In genomic region chr10:103936022-103936421, GRCh38 we compare ENCODE assay signal across 23 cellular contexts. TPM values are rescaled to one million over a fixed set of nuclear protein-coding genes. Genes with fewer than 3 reads are reported as not detected.
DNase-seq lines count a peak whose midpoint lies in the region; ATAC-seq and TF ChIP-seq lines count a peak whose summit lies in the region.
"Had no signal": no experiment of that assay in that cellular context is flagged by ENCODE, and none has a peak within 500 bp of the region (broad histone marks: within the 10 kb centered on the region; RNA-seq: fewer than 3 reads in every experiment).

No MANE protein-coding gene starts in this region.

- no peaks in the 10 kb centered on the region for H3K4me1 ChIP-seq in neuronal stem cell (ENCODE audit: control insufficient read depth in 2 of 2, insufficient read depth in 1 of 2, low read depth in 1 of 2, low read length in 2 of 2)

- DNase-seq in DMS 273 (lab: John Stamatoyannopoulos, UW; ENCODE audit: unreplicated experiment): peak; percentile 57
- no peak for DNase-seq in DMS 273 treated with DMSO at 0.1 percent for 48 hours (lab: John Stamatoyannopoulos, UW)
- peak in 47 of 61 donors; percentile 6 to 57 (median 22) for DNase-seq in caudate nucleus (lab: John Stamatoyannopoulos, UW)
- DNase-seq in neuronal stem cell (ENCODE audit: low spot score): no peak
- no peak for DNase-seq in activated effector memory CD4-positive, alpha-beta T cell treated with anti-CD3 and anti-CD28 coated beads, Interleukin-2, amount 50 U/mL, for 16 hours
- DNase-seq in GOT3 (lab: John Stamatoyannopoulos, UW): no peak
- DNase-seq: activated CD8-positive, alpha-beta memory T cell treated with anti-CD3 and anti-CD28 coated beads for 24 hours; activated gamma-delta T cell treated with Interleukin-2 at 50 U/mL for 16 hours; body of pancreas; CD4-positive, alpha-beta memory T cell; DMS153; effector CD4-positive, alpha-beta T cell; IMR-90; NCI-H1048; NCI-H187 treated with DMSO at 0.1 percent for 48 hours; NCI-H2227 treated with DMSO at 0.1 percent for 48 hours; NCI-H774; stimulated activated naive CD8-positive, alpha-beta T cell treated with anti-CD3 and anti-CD28 coated beads, Interleukin-15, Interleukin-2, amounts not matched to agents 100 U/mL and 50 U/mL, for 24 hours; T-helper 2 cell had no signal

- H3K27ac ChIP-seq in C4-2B: peak overlapping the region; percentile 22; the same call in 1 of the 2 replicates
- no peak overlapping the region for H3K27ac ChIP-seq in caudate nucleus (ENCODE audit: low read depth, low read length)
- H3K27ac ChIP-seq in neuronal stem cell (replicated peaks; ENCODE audit: low read length): no peak overlapping the region
- H3K27ac ChIP-seq: 22Rv1, body of pancreas, epithelial cell of prostate had no signal

- no peaks in the 10 kb centered on the region for H3K79me1 ChIP-seq in neuronal stem cell (ENCODE audit: low read depth, low read length)

- H2AK5ac ChIP-seq in neuronal stem cell (ENCODE audit: low read depth, low read length): no peak overlapping the region

- H3K4ac ChIP-seq in neuronal stem cell (ENCODE audit: low read length): no peak overlapping the region

- no peak overlapping the region for H2BK12ac ChIP-seq in neuronal stem cell (ENCODE audit: low read length)

- H3K4me3 ChIP-seq in neuronal stem cell (ENCODE audit: low read length in 2 of 2): no peak overlapping the region
- H3K4me3 ChIP-seq: body of pancreas had no signal

- H2BK5ac ChIP-seq in neuronal stem cell (ENCODE audit: low read length): no peak overlapping the region

- H4K91ac ChIP-seq in neuronal stem cell (ENCODE audit: low read depth, low read length, poor library complexity): no peak overlapping the region

- H3K9me3 ChIP-seq in neuronal stem cell (replicated peaks in 1 of 2; ENCODE audit: control insufficient read depth in 2 of 2, insufficient read depth in 1 of 2, low read depth in 1 of 2, low read length in 2 of 2): no peaks in the 10 kb centered on the region
- H3K9me3 ChIP-seq: body of pancreas had no signal

- WGBS in neuronal stem cell (ENCODE audit: extremely low coverage in 2 of 2, insufficient read length in 2 of 2, insufficient replicate concordance in 1 of 2), 2 donors: no CpG with 5 or more reads among the region's 6 CpGs

- H3K4me2 ChIP-seq in neuronal stem cell (ENCODE audit: insufficient read depth, low read length, poor library complexity, severe bottlenecking): no peak overlapping the region

- peak overlapping the region; percentile 70 for H3K18ac ChIP-seq in neuronal stem cell (ENCODE audit: low read length)

- no peak for TF ChIP-seq CTCF in C4-2B (conservative IDR thresholded peaks at IDR 0.05)

- H3K9ac ChIP-seq in neuronal stem cell (ENCODE audit: low read depth, low read length, poor library complexity): no peak overlapping the region

- H3K14ac ChIP-seq in neuronal stem cell (ENCODE audit: low read length): peak overlapping the region; percentile 39

- H3K27me3 ChIP-seq in neuronal stem cell (ENCODE audit: control insufficient read depth in 3 of 3, insufficient read depth in 3 of 3, low read depth in 1 of 3, low read length in 3 of 3): peaks cover 0 to 12% (median 0%) of the 10 kb centered on the region in 3 experiments
- H3K27me3 ChIP-seq: body of pancreas had no signal

- no peak overlapping the region for H2BK15ac ChIP-seq in neuronal stem cell (ENCODE audit: low read length)

- no peak overlapping the region for H3K23ac ChIP-seq in neuronal stem cell (ENCODE audit: low read depth, low read length, poor library complexity)

- no peaks in the 10 kb centered on the region for H3K36me3 ChIP-seq in neuronal stem cell (replicated peaks in 1 of 2; ENCODE audit: control insufficient read depth in 2 of 2, insufficient read depth in 2 of 2, low read length in 2 of 2)

- no peak overlapping the region for H2AFZ ChIP-seq in neuronal stem cell (ENCODE audit: low read length)

- H4K8ac ChIP-seq in neuronal stem cell (ENCODE audit: low read depth, low read length): no peak overlapping the region

- ATAC-seq in HG02610 (IDR thresholded peaks at IDR 0.05; ENCODE audit: unreplicated experiment): no peak
- ATAC-seq: body of pancreas; stimulated activated naive CD8-positive, alpha-beta T cell treated with anti-CD3 and anti-CD28 coated beads, Interleukin-15, Interleukin-2, amounts not matched to agents 100 U/mL and 50 U/mL, for 24 hours had no signal

- no peak overlapping the region for H2BK120ac ChIP-seq in neuronal stem cell (ENCODE audit: low read depth, low read length)

RNA-seq across cellular contexts. Expression of gene STN1, which starts 18.0 kb away (rescaled TPM):
- polyA plus RNA-seq in neuronal stem cell (2013, experiment 1 of 2): 17.4 TPM
- 16.7 TPM for polyA plus RNA-seq in neuronal stem cell (2013, experiment 2 of 2)

RNA-seq across cellular contexts. Expression of gene SLK, which starts 30.9 kb away (rescaled TPM):
- 19.3 TPM for polyA plus RNA-seq in neuronal stem cell (2013, experiment 1 of 2)
- polyA plus RNA-seq in neuronal stem cell (2013, experiment 2 of 2): 19.4 TPM

Comparison
In these comparisons a context has a peak if more than half of its experiments do, and no peak if none do; other contexts are left out.
1. DNase-seq: peak in DMS 273 (single experiment) and caudate nucleus (47 of 61); none in DMS 273 treated with DMSO at 0.1 percent for 48 hours (single experiment), neuronal stem cell (single experiment), activated effector memory CD4-positive, alpha-beta T cell treated with anti-CD3 and anti-CD28 coated beads, Interleukin-2, amount 50 U/mL, for 16 hours (single experiment) and GOT3 (single experiment).